Comparison of ENCODE assay signal across 9 cellular contexts in the genomic region with DNA sequence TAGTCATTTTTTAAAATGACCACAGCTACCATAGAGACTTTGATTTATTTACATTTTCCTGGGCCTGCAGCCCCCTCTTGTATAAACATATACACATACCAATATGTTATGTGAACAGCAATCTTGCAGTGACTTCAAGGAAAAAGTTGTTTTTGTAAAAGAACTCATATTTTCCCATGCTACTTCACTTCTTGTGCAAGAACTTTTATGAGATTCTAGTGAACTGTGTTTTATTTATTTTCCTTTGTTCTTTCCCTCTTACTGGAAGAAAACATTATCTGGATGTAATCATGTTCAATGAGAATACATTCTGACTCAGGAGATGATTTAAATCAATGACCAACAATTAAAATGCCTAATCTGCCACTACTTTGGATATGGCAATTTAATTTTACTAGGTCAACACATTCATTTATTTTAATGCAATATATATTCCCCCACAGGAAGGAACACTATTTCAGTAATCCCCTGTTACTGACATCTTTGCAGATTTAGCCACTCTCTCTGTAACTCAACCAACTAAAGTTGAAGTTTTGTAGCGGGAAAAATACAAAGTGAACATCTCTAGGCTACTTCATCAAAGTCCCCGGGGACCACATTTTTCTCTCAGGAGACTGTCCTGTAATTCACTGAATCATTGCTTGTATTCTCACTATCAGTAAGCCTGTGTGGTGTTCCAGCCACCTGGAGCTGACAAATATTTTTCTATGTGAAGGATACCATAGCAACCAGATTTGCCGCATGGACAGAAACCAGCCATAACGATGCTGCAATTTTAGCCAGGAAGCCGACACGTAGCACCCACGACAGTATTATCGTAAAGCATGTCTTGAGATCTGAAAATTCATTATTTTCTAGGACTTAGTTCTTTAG.
DNase-seq lines count a peak whose midpoint lies in the region; ATAC-seq and TF ChIP-seq lines count a peak whose summit lies in the region.
"Had no signal": no experiment of that assay in that cellular context is flagged by ENCODE, and none has a peak within 500 bp of the region (broad histone marks: within the 10 kb centered on the region; RNA-seq: fewer than 3 reads in every experiment).

No MANE protein-coding gene starts in this region.

- H3K27ac ChIP-seq in gastroesophageal sphincter (peak overlapping the region; percentile 20 to 61 (median 56)), transverse colon (peak overlapping the region; percentile 49 to 73 (median 62))

- TF ChIP-seq CTCF in HFF-Myc (IDR thresholded peaks at IDR 0.05; ENCODE audit: low read depth, low read length, missing control alignments) (no peak), gastroesophageal sphincter (IDR thresholded peaks at IDR 0.05) (no peak), transverse colon (IDR thresholded peaks at IDR 0.05) (no peak), CD14-positive monocyte (IDR thresholded peaks at IDR 0.05) (no peak)

- H3K36me3 ChIP-seq in gastroesophageal sphincter (no peaks in the 10 kb centered on the region), transverse colon (no peaks in the 10 kb centered on the region)

- no peak overlapping the region for H3K4me3 Mint-ChIP-seq in CD14-positive monocyte
- H3K4me3 Mint-ChIP-seq: naive B cell had no signal

- H3K4me3 ChIP-seq in HFF-Myc (replicated peaks; ENCODE audit: low read depth, low read length) (no peak overlapping the region), gastroesophageal sphincter (no peak overlapping the region), transverse colon (no peak overlapping the region)

- H3K4me1 Mint-ChIP-seq in CD14-positive monocyte: no peaks in the 10 kb centered on the region
- H3K4me1 Mint-ChIP-seq: naive B cell had no signal

- H3K9me3 ChIP-seq in gastroesophageal sphincter: no peaks in the 10 kb centered on the region
- H3K9me3 ChIP-seq in transverse colon: no peaks in the 10 kb centered on the region

- WGBS in gastroesophageal sphincter (ENCODE audit: low coverage in 1 of 2), 2 donors: 15 to 24% methylated on average over 7 to 8 of the region's 8 CpGs
- WGBS in transverse colon (ENCODE audit: low coverage in 1 of 2), 2 donors: 49 to 75% methylated on average over 7 to 8 of the region's 8 CpGs

- intact Hi-C loops in transverse colon (cut with DNase I; ENCODE audit: low total_unique reads) (no loop called here), CD14-positive monocyte (cut with micrococcal nuclease) (no loop called here)

- ATAC-seq in GM18505 (IDR thresholded peaks at IDR 0.05; ENCODE audit: unreplicated experiment) (peak; percentile 90), gastroesophageal sphincter (peak; percentile 67)

- in situ Hi-C loops in transverse colon (cut with MboI; ENCODE audit: low pct_ligation_motif_present in 1 of 4, low pct_unique_long_range_greater_than_20kb in 1 of 4, low sequenced_read_pairs in 3 of 4): no loop called here

- TF ChIP-seq POLR2A in GM18505 (IDR thresholded peaks at IDR 0.05; ENCODE audit: borderline replicate concordance, extremely low read depth, insufficient read depth, insufficient read length): no peak
- TF ChIP-seq POLR2A in gastroesophageal sphincter (IDR thresholded peaks at IDR 0.05): no peak
- TF ChIP-seq POLR2A in transverse colon (IDR thresholded peaks at IDR 0.05): no peak

- H3K27me3 ChIP-seq in gastroesophageal sphincter: no peaks in the 10 kb centered on the region
- H3K27me3 ChIP-seq in transverse colon: no peaks in the 10 kb centered on the region

- H3K9me3 Mint-ChIP-seq in CD14-positive monocyte: peaks cover 0 to 2% (median 0%) of the 10 kb centered on the region in 7 donors
- H3K9me3 Mint-ChIP-seq: naive B cell had no signal

- H3K27me3 Mint-ChIP-seq in CD14-positive monocyte (ENCODE audit: low read depth in 3 of 3): peaks cover 0 to 1% (median 0%) of the 10 kb centered on the region in 3 donors
- H3K27me3 Mint-ChIP-seq: naive B cell had no signal

- no peaks in the 10 kb centered on the region for H3K36me3 Mint-ChIP-seq in CD14-positive monocyte
- H3K36me3 Mint-ChIP-seq: naive B cell had no signal

- TF ChIP-seq EP300 in gastroesophageal sphincter (IDR thresholded peaks at IDR 0.05) (no peak), transverse colon (IDR thresholded peaks at IDR 0.05; ENCODE audit: low read depth) (peak; percentile 6)

- DNase-seq in HFF-Myc (ENCODE audit: extremely low read depth, low read depth) (peak; percentile 87), NCI-H526 treated with DMSO at 0.1 percent for 48 hours (lab: John Stamatoyannopoulos, UW) (peak; percentile 51), transverse colon (no peak), CD14-positive monocyte (ENCODE audit: low spot score) (no peak), NCI-H1092 treated with DMSO at 0.1 percent for 48 hours (lab: John Stamatoyannopoulos, UW) (no peak), GF-D8 (lab: John Stamatoyannopoulos, UW) (no peak)
- DNase-seq: naive B cell had no signal

- H3K4me1 ChIP-seq in gastroesophageal sphincter: peaks cover 6 to 98% (median 31%) of the 10 kb centered on the region in 3 donors
- peaks cover 17 to 70% (median 23%) of the 10 kb centered on the region in 4 donors for H3K4me1 ChIP-seq in transverse colon

- H3K27ac Mint-ChIP-seq in CD14-positive monocyte: no peak overlapping the region

Comparison
In these comparisons a context has a peak if more than half of its experiments do, and no peak if none do; other contexts are left out.
1. DNase-seq: peak in HFF-Myc (single experiment) and NCI-H526 treated with DMSO at 0.1 percent for 48 hours (single experiment); none in transverse colon (single experiment), CD14-positive monocyte (single experiment), NCI-H1092 treated with DMSO at 0.1 percent for 48 hours (single experiment) and GF-D8 (single experiment).